8 cellular contexts compared by ENCODE assay signal in the genomic region with DNA sequence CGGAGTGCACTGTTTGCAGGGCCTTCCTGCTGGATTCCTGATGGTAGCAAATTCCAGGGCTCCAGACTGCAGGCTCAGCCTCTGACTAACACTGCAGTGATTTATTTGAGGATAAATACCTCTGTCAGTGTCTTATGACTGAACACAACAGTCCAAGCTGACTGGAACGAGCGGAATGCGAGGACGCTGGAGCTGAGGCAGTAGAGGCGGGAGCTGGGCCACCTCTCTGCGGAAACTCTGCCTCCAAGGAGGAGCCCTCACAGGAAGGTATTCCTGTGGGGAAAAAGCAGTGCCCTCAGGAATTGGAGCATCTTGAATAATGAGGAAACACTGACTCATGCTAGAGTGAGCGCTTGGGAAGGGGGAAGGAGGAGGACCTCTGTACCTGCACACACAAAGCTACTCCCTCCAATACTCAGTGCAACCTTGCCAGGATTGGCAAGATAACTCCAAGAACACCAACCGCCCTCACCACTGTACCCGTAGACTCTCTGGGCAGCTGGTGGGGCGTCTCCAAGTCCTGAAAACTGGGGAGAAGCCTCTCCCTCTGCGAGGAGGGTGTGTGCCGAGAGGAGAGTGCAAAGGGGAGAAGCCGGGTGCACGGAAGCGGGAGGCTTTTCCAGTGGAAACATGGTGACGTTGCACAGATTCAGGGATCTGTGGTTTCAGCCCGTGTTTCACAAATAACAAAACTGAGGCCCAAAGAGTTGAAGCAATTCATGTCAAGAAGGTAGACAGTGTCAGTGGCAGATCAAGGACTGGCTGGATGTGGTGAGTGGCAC. TPM values are rescaled to one million over a fixed set of nuclear protein-coding genes. Genes with fewer than 3 reads are reported as not detected.
A peak's percentile ranks its signal among the peaks of the same experiment; 100 is the strongest.
DNase-seq lines count a peak whose midpoint lies in the region; ATAC-seq and TF ChIP-seq lines count a peak whose summit lies in the region.

No MANE protein-coding gene starts in this region.

- H3K36me3 ChIP-seq in H7 (replicated peaks; ENCODE audit: control insufficient read depth, insufficient read depth, low read length) (peaks cover 2% of the 10 kb centered on the region; the same call in 1 of the 2 replicates), adipocyte (ENCODE audit: control insufficient read depth, insufficient read depth, low read length, severe bottlenecking) (peaks cover 5% of the 10 kb centered on the region), heart right ventricle (peaks cover 0 to 24% (median 0%) of the 10 kb centered on the region in 9 donors), rectal smooth muscle tissue (ENCODE audit: control insufficient read depth, insufficient read depth, low read length) (peaks cover 6% of the 10 kb centered on the region)

- H3K9ac ChIP-seq in adipocyte (ENCODE audit: low read length) (peak overlapping the region; percentile 81), rectal smooth muscle tissue (ENCODE audit: low read length) (no peak overlapping the region)

- WGBS in heart right ventricle, 2 donors: 23 to 34% methylated on average over 18 of the region's 18 CpGs

- H3K9me3 ChIP-seq in adipocyte (ENCODE audit: control insufficient read depth, low read length) (no peaks in the 10 kb centered on the region), heart right ventricle (no peaks in the 10 kb centered on the region)

- no peak for TF ChIP-seq CTCF in heart right ventricle (IDR thresholded peaks at IDR 0.05)

- peak; percentile 68 for DNase-seq in H7
- DNase-seq in adipocyte (ENCODE audit: low read depth): peak; percentile 97
- peak; percentile 56 to 63 for DNase-seq in heart right ventricle
- DNase-seq in stimulated activated CD8-positive, alpha-beta memory T cell treated with anti-CD3 and anti-CD28 coated beads, Interleukin-4, amount 100 ng/mL, for 48 hours: no peak
- no peak for DNase-seq in effector CD4-positive, alpha-beta T cell
- no peak for DNase-seq in KG1 (lab: John Stamatoyannopoulos, UW)

- H3K27me3 ChIP-seq in H7 (ENCODE audit: control insufficient read depth, insufficient read depth, low read length) (no peaks in the 10 kb centered on the region), adipocyte (replicated peaks; ENCODE audit: control insufficient read depth, insufficient read depth, low read length) (no peaks in the 10 kb centered on the region), heart right ventricle (no peaks in the 10 kb centered on the region), rectal smooth muscle tissue (ENCODE audit: control insufficient read depth, insufficient read depth, low read length) (no peaks in the 10 kb centered on the region)

- ATAC-seq in heart right ventricle (peak; percentile 75 to 92 (median 84)), GM21825 (IDR thresholded peaks at IDR 0.05; ENCODE audit: unreplicated experiment) (no peak)

- H3K27ac ChIP-seq in heart right ventricle (peak overlapping the region; percentile 58 to 90 (median 83)), rectal smooth muscle tissue (ENCODE audit: low read depth, low read length) (peak overlapping the region; percentile 40)

- H3K4me3 ChIP-seq in H7 (ENCODE audit: insufficient read depth, low read depth, low read length) (no peak overlapping the region), adipocyte (ENCODE audit: low read length) (peak overlapping the region; percentile 67), heart right ventricle (peak overlapping the region in 2 of 10 donors; percentile 1 to 22), rectal smooth muscle tissue (ENCODE audit: low read length) (no peak overlapping the region)

- H3K4me1 ChIP-seq in adipocyte (ENCODE audit: control insufficient read depth, insufficient read depth, low read length): peaks cover 59% of the 10 kb centered on the region
- H3K4me1 ChIP-seq in heart right ventricle: peaks cover 10 to 95% (median 78%) of the 10 kb centered on the region in 9 donors
- H3K4me1 ChIP-seq in rectal smooth muscle tissue (ENCODE audit: control insufficient read depth, insufficient read depth, low read length): peaks cover 37% of the 10 kb centered on the region

- intact Hi-C loops in heart right ventricle (cut with DNase I): loop anchor here in 6 of 10 donors (5.0 kb wide), 2 partner anchors 37 to 42 kb away; a partner anchor contains a TSS

RNA-seq across cellular contexts. Expression of a gene that starts 43.0 kb away (rescaled TPM):
- 44.2 and 49.7 TPM in 2 replicates for total RNA-seq in H7 (2014; rRNA removed; shearing (Covaris generic))
- total RNA-seq in heart right ventricle: 10 to 100 TPM; 20.8 to 46.1 (median 30.3) TPM
- 10 to 100 TPM; 14.5 to 28.2 TPM for polyA plus RNA-seq in heart right ventricle

Comparison
In these comparisons a context has a peak if more than half of its experiments do, and no peak if none do; other contexts are left out.
1. DNase-seq: peak in H7 (single experiment), adipocyte (single experiment) and heart right ventricle (2 of 2); none in stimulated activated CD8-positive, alpha-beta memory T cell treated with anti-CD3 and anti-CD28 coated beads, Interleukin-4, amount 100 ng/mL, for 48 hours (single experiment), effector CD4-positive, alpha-beta T cell (single experiment) and KG1 (single experiment).